ENCODE assay signal across 15 cellular contexts in the genomic region with DNA sequence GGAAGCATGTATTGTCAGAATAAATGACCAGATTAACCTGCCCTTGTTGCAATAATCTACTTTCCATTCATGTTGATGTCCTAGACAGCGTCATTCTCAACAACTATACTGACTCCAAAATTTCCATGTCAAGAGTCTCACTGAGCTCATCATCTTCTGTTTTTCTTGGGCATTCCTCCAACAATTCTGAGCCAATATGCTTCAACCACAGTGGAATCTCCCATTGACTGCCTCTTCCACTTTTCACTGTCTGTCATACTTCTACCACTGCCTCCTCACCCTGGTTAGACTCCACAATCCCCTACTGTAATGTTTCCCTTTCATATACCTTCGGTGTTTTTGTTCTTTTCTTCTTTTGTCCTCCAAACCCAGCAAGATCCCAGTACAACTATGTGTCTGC.
DNase-seq lines count a peak whose midpoint lies in the region; ATAC-seq and TF ChIP-seq lines count a peak whose summit lies in the region.
"Had no signal": no experiment of that assay in that cellular context is flagged by ENCODE, and none has a peak within 500 bp of the region (broad histone marks: within the 10 kb centered on the region; RNA-seq: fewer than 3 reads in every experiment).

No MANE protein-coding gene starts in this region.

- no peak overlapping the region for H4K91ac ChIP-seq in mesenchymal stem cell (ENCODE audit: low read length)

- H3K79me1 ChIP-seq in mesenchymal stem cell (replicated peaks; ENCODE audit: low read length, poor library complexity, severe bottlenecking): no peaks in the 10 kb centered on the region

- no peak overlapping the region for H4K8ac ChIP-seq in mesenchymal stem cell (ENCODE audit: low read length)

- no peak overlapping the region for H3K14ac ChIP-seq in mesenchymal stem cell (ENCODE audit: low read length in 2 of 2)

- no peak overlapping the region for H2BK5ac ChIP-seq in mesenchymal stem cell (ENCODE audit: low read depth, low read length, poor library complexity, severe bottlenecking)

- H3K36me3 ChIP-seq in mesenchymal stem cell (ENCODE audit: control insufficient read depth in 1 of 2, insufficient read depth in 2 of 2, low read depth in 1 of 2, low read length in 2 of 2): no peaks in the 10 kb centered on the region
- H3K36me3 ChIP-seq: colonic mucosa had no signal

- H2BK120ac ChIP-seq in mesenchymal stem cell (ENCODE audit: low read depth, low read length): no peak overlapping the region

- H2BK15ac ChIP-seq in mesenchymal stem cell (ENCODE audit: low read depth, poor library complexity, severe bottlenecking): no peak overlapping the region

- peak overlapping the region; percentile 5 for H3K4me2 ChIP-seq in mesenchymal stem cell (ENCODE audit: low read length, poor library complexity, severe bottlenecking)

- peaks cover 1% of the 10 kb centered on the region for H3K4me1 ChIP-seq in mesenchymal stem cell (ENCODE audit: control insufficient read depth, insufficient read depth, low read depth, low read length)
- H3K4me1 ChIP-seq: colonic mucosa had no signal

- H3K4me3 ChIP-seq in cardiac fibroblast (replicated peaks in 1 of 2; ENCODE audit: low read depth in 2 of 2, low read length in 2 of 2): no peak overlapping the region
- no peak overlapping the region for H3K4me3 ChIP-seq in mesenchymal stem cell (ENCODE audit: insufficient read depth in 1 of 2, low read depth in 1 of 2, low read length in 2 of 2)
- H3K4me3 ChIP-seq: colonic mucosa had no signal

- H3K27me3 ChIP-seq in mesenchymal stem cell (ENCODE audit: control insufficient read depth in 1 of 2, insufficient read depth in 1 of 2, low read length in 2 of 2): peaks cover 0 to 9% of the 10 kb centered on the region in 2 experiments
- H3K27me3 ChIP-seq: colonic mucosa had no signal

- intact Hi-C loops in posterior cingulate gyrus (cut with DNase I): loop anchor here (10.0 kb wide), 1 partner anchor 318 kb away; no protein-coding TSS in a partner anchor

- H3K27ac ChIP-seq in mesenchymal stem cell (ENCODE audit: low read length, poor library complexity, severe bottlenecking): peak overlapping the region; percentile 43
- H3K27ac ChIP-seq: colonic mucosa had no signal

- H2BK12ac ChIP-seq in mesenchymal stem cell (ENCODE audit: low read length in 2 of 2): no peak overlapping the region

- no peak overlapping the region for H3K23ac ChIP-seq in mesenchymal stem cell (ENCODE audit: low read length in 2 of 2)

- H3K18ac ChIP-seq in mesenchymal stem cell (ENCODE audit: low read depth in 1 of 2, low read length in 2 of 2): no peak overlapping the region

- no peak overlapping the region for H3K4ac ChIP-seq in mesenchymal stem cell (ENCODE audit: low read depth in 1 of 2, low read length in 2 of 2)

- TF ChIP-seq CTCF in AG09319 (IDR thresholded peaks at IDR 0.05; ENCODE audit: low read depth, low read length) (no peak), cardiac fibroblast (IDR thresholded peaks at IDR 0.05; ENCODE audit: low read depth, low read length) (no peak)

- H3K9me3 ChIP-seq in mesenchymal stem cell (ENCODE audit: control insufficient read depth, low read length): no peaks in the 10 kb centered on the region
- H3K9me3 ChIP-seq: colonic mucosa had no signal

- no peak overlapping the region for H2AFZ ChIP-seq in mesenchymal stem cell (ENCODE audit: low read depth, low read length)

- 77% methylated on average over 2 of the region's 2 CpGs for WGBS in mesenchymal stem cell

- no peak overlapping the region for H2AK5ac ChIP-seq in mesenchymal stem cell (ENCODE audit: low read length, severe bottlenecking)

- DNase-seq in AG09319 (ENCODE audit: extremely low read depth, low read depth): peak; percentile 11
- DNase-seq in HT1080 (ENCODE audit: low read depth): peak; percentile 53
- peak; percentile 58 to 90 for DNase-seq in cardiac fibroblast (ENCODE audit: low read depth in 2 of 2)
- DNase-seq in mesenchymal stem cell: peak; percentile 91
- DNase-seq in stimulated activated CD4-positive, alpha-beta T cell treated with anti-CD3 and anti-CD28 coated beads, Interleukin-4, amount 100 ng/mL, for 24 hours: no peak
- DNase-seq in posterior cingulate gyrus: no peak
- DNase-seq in NCI-H2029 (lab: John Stamatoyannopoulos, UW): no peak
- DNase-seq: activated CD4-positive, alpha-beta T cell treated with anti-CD3 and anti-CD28 coated beads, Interleukin-2, amount 10 ng/mL, durations not matched to agents 7 days and 5 days; colonic mucosa; MV-4-11; nucleus accumbens; T1000 had no signal

- no peak overlapping the region for H3K9ac ChIP-seq in mesenchymal stem cell (ENCODE audit: low read length)

- ATAC-seq in HG03354 (IDR thresholded peaks at IDR 0.05; ENCODE audit: poor library complexity, severe bottlenecking, unreplicated experiment): no peak
- ATAC-seq: esophagus mucosa, HepG2 had no signal

Comparison
In these comparisons a context has a peak if more than half of its experiments do, and no peak if none do; other contexts are left out.
1. DNase-seq: peak in AG09319 (single experiment), HT1080 (single experiment), cardiac fibroblast (2 of 2) and mesenchymal stem cell (single experiment); none in stimulated activated CD4-positive, alpha-beta T cell treated with anti-CD3 and anti-CD28 coated beads, Interleukin-4, amount 100 ng/mL, for 24 hours (single experiment), posterior cingulate gyrus (0 of 10) and NCI-H2029 (single experiment).